24 cellular contexts compared by ENCODE assay signal in genomic region chr1:39335278-39335677, GRCh38.
DNase-seq lines count a peak whose midpoint lies in the region; ATAC-seq, FAIRE-seq and TF ChIP-seq lines count a peak whose summit lies in the region.
"Had no signal": no experiment of that assay in that cellular context is flagged by ENCODE, and none has a peak within 500 bp of the region (broad histone marks: within the 10 kb centered on the region; RNA-seq: fewer than 3 reads in every experiment).

No MANE protein-coding gene starts in this region.

- no peak for ATAC-seq in CD4-positive, CD25-positive, alpha-beta regulatory T cell (ENCODE audit: low read depth in 2 of 2)
- ATAC-seq in GM12878, result no peak
- ATAC-seq in memory B cell (ENCODE audit: low read depth), result no peak
- no peak for ATAC-seq in GM19324 (IDR thresholded peaks at IDR 0.05; ENCODE audit: low FRiP score, unreplicated experiment)
- ATAC-seq: heart right ventricle; stimulated activated naive CD8-positive, alpha-beta T cell treated with anti-CD3 and anti-CD28 coated beads, Interleukin-15, Interleukin-2, amounts not matched to agents 100 U/mL and 50 U/mL, for 24 hours had no signal

- peaks cover 88% of the 10 kb centered on the region for H3K36me3 ChIP-seq in CD4-positive, CD25-positive, alpha-beta regulatory T cell (ENCODE audit: control insufficient read depth, insufficient read depth, low read length)
- H3K36me3 ChIP-seq in CD8-positive, alpha-beta memory T cell (ENCODE audit: insufficient read depth, low read length), result peaks cover 70% of the 10 kb centered on the region
- H3K36me3 ChIP-seq in GM12878 (ENCODE audit: control insufficient read depth in 2 of 2, insufficient read depth in 2 of 2, low read length in 1 of 2), result peaks cover 16 to 46% of the 10 kb centered on the region in 2 experiments

- 100% methylated on average over 3 of the region's 3 CpGs for WGBS in GM12878 (ENCODE audit: insufficient coverage, insufficient replicate concordance, low lambda C conversion rate, missing lambda C conversion rate)

- intact Hi-C loops in GM12878 (cut with micrococcal nuclease; ENCODE audit: unreplicated experiment), result no loop called here

- H4K20me1 ChIP-seq in GM12878 (ENCODE audit: control insufficient read depth, insufficient read depth), result no peaks in the 10 kb centered on the region

- no peak overlapping the region for H2AFZ ChIP-seq in GM12878 (ENCODE audit: control insufficient read depth, low read depth, low read length)

- no peak for TF ChIP-seq CTCF in GM12878 (IDR thresholded peaks at IDR 0.05 in 2 of 3, conservative IDR thresholded peaks at IDR 0.05 in 1 of 3; ENCODE audit: control insufficient read depth in 2 of 3, extremely low read depth in 1 of 3, insufficient read depth in 1 of 3, low read depth in 3 of 3, low read length in 3 of 3)

- no peak for DNase-seq in CD4-positive, CD25-positive, alpha-beta regulatory T cell
- no peak for DNase-seq in CD8-positive, alpha-beta memory T cell
- DNase-seq in GM12878 (ENCODE audit: low read depth, low spot score), result no peak
- DNase-seq in memory B cell (ENCODE audit: low spot score in 2 of 2), result no peak
- DNase-seq in MV-4-11 (lab: John Stamatoyannopoulos, UW), result no peak
- no peak for DNase-seq in activated effector memory CD4-positive, alpha-beta T cell treated with Interleukin-2 at 50 U/mL for 16 hours
- DNase-seq: activated CD4-positive, alpha-beta T cell treated with anti-CD3 and anti-CD28 coated beads for 4 hours; activated CD8-positive, alpha-beta memory T cell treated with anti-CD3 and anti-CD28 coated beads, Interleukin-2, amount 50 U/mL, for 48 hours; colonic mucosa; heart right ventricle; MM.1S; NCI-H146; NCI-H2171; NCI-H524 treated with DMSO at 0.1 percent for 48 hours; Right ventricle myocardium superior; stimulated activated CD4-positive, alpha-beta T cell treated with anti-CD3 and anti-CD28 coated beads, Interleukin-2, amount 100 ng/mL, for 48 hours; stimulated activated naive CD8-positive, alpha-beta T cell treated with anti-CD3 and anti-CD28 coated beads, Interleukin-15, Interleukin-2, amounts not matched to agents 100 U/mL and 50 U/mL, for 24 hours; transverse colon had no signal

- RAD21 ChIA-PET in GM12878 (lab: Charles Lee; ENCODE audit: unreplicated experiment), result no interaction called here

- TF ChIP-seq POLR2A in GM12878 (IDR thresholded peaks at IDR 0.05; ENCODE audit: low read depth, low read length), result no peak

- no peaks in the 10 kb centered on the region for H3K4me1 ChIP-seq in CD4-positive, CD25-positive, alpha-beta regulatory T cell (ENCODE audit: control insufficient read depth, insufficient read depth, low read length, poor library complexity, severe bottlenecking)
- H3K4me1 ChIP-seq in CD8-positive, alpha-beta memory T cell (ENCODE audit: insufficient read depth, low read length), result no peaks in the 10 kb centered on the region
- no peaks in the 10 kb centered on the region; the same call in 1 of the 2 replicates for H3K4me1 ChIP-seq in GM12878 (ENCODE audit: control insufficient read depth, insufficient read depth, low read length)
- H3K4me1 ChIP-seq: colonic mucosa, transverse colon had no signal

- no peaks in the 10 kb centered on the region for H3K9me3 ChIP-seq in CD4-positive, CD25-positive, alpha-beta regulatory T cell (ENCODE audit: control insufficient read depth in 2 of 2, low read length in 2 of 2)
- no peaks in the 10 kb centered on the region for H3K9me3 ChIP-seq in CD8-positive, alpha-beta memory T cell (ENCODE audit: low read length)
- no peaks in the 10 kb centered on the region for H3K9me3 ChIP-seq in GM12878 (replicated peaks; ENCODE audit: control insufficient read depth, insufficient read depth, low read length)
- H3K9me3 ChIP-seq: colonic mucosa, heart right ventricle, neutrophil, transverse colon had no signal

- H3K4me1 Mint-ChIP-seq in CD4-positive, CD25-positive, alpha-beta regulatory T cell, result peaks cover 0 to 15% (median 6%) of the 10 kb centered on the region in 4 donors
- peaks cover 43 to 58% (median 55%) of the 10 kb centered on the region in 3 donors for H3K4me1 Mint-ChIP-seq in CD8-positive, alpha-beta memory T cell
- no peaks in the 10 kb centered on the region for H3K4me1 Mint-ChIP-seq in memory B cell

- SMC1A ChIA-PET in GM12878 (lab: Charles Lee; ENCODE audit: uncharacterized antibody, unreplicated experiment), result no interaction called here

- no peaks in the 10 kb centered on the region for H3K79me2 ChIP-seq in GM12878 (ENCODE audit: control insufficient read depth, insufficient read depth, low read length)

- H3K27ac ChIP-seq in CD4-positive, CD25-positive, alpha-beta regulatory T cell (ENCODE audit: insufficient read depth, low read length, poor library complexity, severe bottlenecking), result no peak overlapping the region
- no peak overlapping the region for H3K27ac ChIP-seq in CD8-positive, alpha-beta memory T cell (ENCODE audit: low read depth, low read length)
- no peak overlapping the region for H3K27ac ChIP-seq in GM12878 (ENCODE audit: control insufficient read depth, insufficient read depth)
- H3K27ac ChIP-seq: colonic mucosa, heart right ventricle, HL-60, neutrophil had no signal

- in situ Hi-C loops in GM12878 (cut with MboI), result no loop called here

- no peaks in the 10 kb centered on the region for H3K27me3 ChIP-seq in CD4-positive, CD25-positive, alpha-beta regulatory T cell (ENCODE audit: control insufficient read depth, insufficient read depth, low read length)
- no peaks in the 10 kb centered on the region for H3K27me3 ChIP-seq in CD8-positive, alpha-beta memory T cell (ENCODE audit: insufficient read depth, low read length, poor library complexity, severe bottlenecking)
- H3K27me3 ChIP-seq in GM12878 (replicated peaks in 1 of 2; ENCODE audit: control insufficient read depth in 2 of 2, insufficient read depth in 2 of 2, low read length in 1 of 2), result no peaks in the 10 kb centered on the region
- H3K27me3 ChIP-seq: colonic mucosa, heart right ventricle, neutrophil, transverse colon had no signal

- peaks cover 55% of the 10 kb centered on the region for H3K36me3 Mint-ChIP-seq in CD4-positive, CD25-positive, alpha-beta regulatory T cell
- H3K36me3 Mint-ChIP-seq in CD8-positive, alpha-beta memory T cell, result peaks cover 8 to 96% (median 31%) of the 10 kb centered on the region in 3 donors
- peaks cover 30% of the 10 kb centered on the region for H3K36me3 Mint-ChIP-seq in memory B cell

- CTCF ChIA-PET in CD8-positive, alpha-beta memory T cell (lab: Charles Lee), result no interaction called here
- CTCF ChIA-PET in GM12878 (lab: Yijun Ruan, JAX), result interaction anchor here (2.2 kb wide), 1 partner anchor 8 kb away, joined by 5 read pairs; no protein-coding TSS in a partner anchor

- no peak overlapping the region for H3K4me2 ChIP-seq in GM12878 (ENCODE audit: control insufficient read depth, insufficient read depth)
- H3K4me2 ChIP-seq: smooth muscle cell had no signal

- no peak for TF ChIP-seq RAD21 in GM12878 (IDR thresholded peaks at IDR 0.05; ENCODE audit: insufficient read depth, low read depth, low read length)

- TF ChIP-seq EP300 in GM12878 (IDR thresholded peaks at IDR 0.05; ENCODE audit: borderline replicate concordance in 1 of 2, control insufficient read depth in 1 of 2, low read depth in 2 of 2, low read length in 2 of 2), result no peak

- POLR2A ChIA-PET in CD8-positive, alpha-beta memory T cell (lab: Charles Lee), result no interaction called here
- POLR2A ChIA-PET in GM12878 (lab: Charles Lee), result no interaction called here

- FAIRE-seq in GM12878 (lab: Jason Lieb, UNC), result no peak

- H3K27ac Mint-ChIP-seq in CD4-positive, CD25-positive, alpha-beta regulatory T cell, result peak overlapping the region; percentile 2 to 63 (median 17)
- peak overlapping the region in 6 of 8 donors; percentile 29 to 88 (median 69) for H3K27ac Mint-ChIP-seq in CD8-positive, alpha-beta memory T cell
- H3K27ac Mint-ChIP-seq in memory B cell, result peak overlapping the region; percentile 62
- H3K27ac Mint-ChIP-seq: brain, IgD-negative memory B cell had no signal

- no peaks in the 10 kb centered on the region for H3K9me3 Mint-ChIP-seq in CD4-positive, CD25-positive, alpha-beta regulatory T cell
- no peaks in the 10 kb centered on the region for H3K9me3 Mint-ChIP-seq in CD8-positive, alpha-beta memory T cell
- H3K9me3 Mint-ChIP-seq in memory B cell, result no peaks in the 10 kb centered on the region
- H3K9me3 Mint-ChIP-seq: brain, IgD-negative memory B cell had no signal

- TSS peak; percentile 6 for BruUV-seq in GM12878 (replicated peaks; lab: Mats Ljungman, UMichigan)

- no peaks in the 10 kb centered on the region for H3K27me3 Mint-ChIP-seq in CD4-positive, CD25-positive, alpha-beta regulatory T cell
- H3K27me3 Mint-ChIP-seq in CD8-positive, alpha-beta memory T cell, result no peaks in the 10 kb centered on the region
- no peaks in the 10 kb centered on the region for H3K27me3 Mint-ChIP-seq in memory B cell
- H3K27me3 Mint-ChIP-seq: brain, IgD-negative memory B cell had no signal

- H3K4me3 ChIP-seq in CD4-positive, CD25-positive, alpha-beta regulatory T cell (ENCODE audit: low read depth, low read length), result no peak overlapping the region
- no peak overlapping the region for H3K4me3 ChIP-seq in CD8-positive, alpha-beta memory T cell (ENCODE audit: low read length)
- no peak overlapping the region for H3K4me3 ChIP-seq in GM12878
- H3K4me3 ChIP-seq: colonic mucosa, heart right ventricle, smooth muscle cell, transverse colon had no signal

- no peak overlapping the region for H3K9ac ChIP-seq in GM12878 (ENCODE audit: control insufficient read depth, insufficient read depth, low read length)

- no peak overlapping the region for H3K4me3 Mint-ChIP-seq in CD4-positive, CD25-positive, alpha-beta regulatory T cell
- no peak overlapping the region for H3K4me3 Mint-ChIP-seq in CD8-positive, alpha-beta memory T cell
- H3K4me3 Mint-ChIP-seq in memory B cell, result no peak overlapping the region
- H3K4me3 Mint-ChIP-seq: brain, IgD-negative memory B cell had no signal

TF ChIP-seq in GM12878, 131 proteins besides CTCF, POLR2A, EP300 and RAD21 (continues in another document):
- no peak for TF ChIP-seq ZBTB33 (IDR thresholded peaks at IDR 0.05)
- TF ChIP-seq JUNB (IDR thresholded peaks at IDR 0.05), result no peak
- TF ChIP-seq IKZF1 (conservative IDR thresholded peaks at IDR 0.05), result no peak
- TF ChIP-seq JUND (IDR thresholded peaks at IDR 0.05; ENCODE audit: low read depth, low read length), result no peak

Comparison
In these comparisons a context has a peak if more than half of its experiments do, and no peak if none do; other contexts are left out.
1. H3K27ac Mint-ChIP-seq: peak in every context shown above with its lines; median percentile 69 in CD8-positive, alpha-beta memory T cell; 62 in memory B cell; 17 in CD4-positive, CD25-positive, alpha-beta regulatory T cell.